ENCODE assay signal across 5 cellular contexts in genomic region chr7:97034213-97034852, GRCh38. TPM values are rescaled to one million over a fixed set of nuclear protein-coding genes. Genes with fewer than 3 reads are reported as not detected.
"Had no signal": no experiment of that assay in that cellular context is flagged by ENCODE, and none has a peak within 500 bp of the region (broad histone marks: within the 10 kb centered on the region; RNA-seq: fewer than 3 reads in every experiment).

No MANE protein-coding gene starts in this region.

RNA-seq across cellular contexts. Expression of gene DLX5, which starts 9.7 kb away (rescaled TPM):
- total RNA-seq: GM23248, GM23338, H1, H7, HFFc6 had no signal
- polyA plus RNA-seq: GM23248, GM23338, H1 had no signal

RNA-seq across cellular contexts. Expression of gene DLX6, which starts 29.0 kb away (rescaled TPM):
- total RNA-seq: GM23248, GM23338, H1, H7, HFFc6 had no signal
- polyA plus RNA-seq: GM23248, GM23338, H1 had no signal
